33 cellular contexts compared by ENCODE assay signal in the genomic region with DNA sequence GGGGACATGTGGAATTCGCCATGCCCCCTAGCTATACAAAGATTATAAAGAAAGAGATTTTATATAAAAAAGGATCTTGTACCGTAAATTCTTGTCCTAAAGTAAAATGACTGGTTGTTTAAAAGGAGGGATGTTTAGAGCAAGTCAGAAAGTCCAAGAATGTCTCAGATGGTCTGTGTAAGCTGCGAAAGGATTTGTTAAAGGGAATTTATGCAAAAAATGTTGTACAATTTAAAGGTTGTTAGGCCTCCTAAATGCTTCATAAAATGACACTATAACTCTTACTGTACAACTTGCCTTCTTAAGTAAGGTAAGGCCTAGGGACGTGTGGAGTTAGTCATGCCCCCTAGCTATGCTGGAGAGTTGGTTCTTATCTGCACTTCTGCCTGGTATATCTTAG.
"Had no signal": no experiment of that assay in that cellular context is flagged by ENCODE, and none has a peak within 500 bp of the region (broad histone marks: within the 10 kb centered on the region; RNA-seq: fewer than 3 reads in every experiment).

No MANE protein-coding gene starts in this region.

- H3K27ac Mint-ChIP-seq: activated B cell treated with CpG ODN at 0.5 μM for 24 hours; activated CD4-positive, alpha-beta memory T cell treated with anti-CD3 and anti-CD28 coated beads for 36 hours; activated CD4-positive, alpha-beta T cell treated with anti-CD3 and anti-CD28 coated beads, Interleukin-2, amount 10 ng/mL, durations not matched to agents 24 days and 14 days; activated CD8-positive, alpha-beta T cell treated with anti-CD3 and anti-CD28 coated beads for 36 hours; activated naive CD4-positive, alpha-beta T cell treated with anti-CD3 and anti-CD28 coated beads for 36 hours; activated naive CD4-positive, alpha-beta T cell treated with anti-CD3 and anti-CD28 coated beads, Interleukin-2, amount 50 U/mL, for 72 hours; activated naive CD8-positive, alpha-beta T cell treated with anti-CD3 and anti-CD28 coated beads for 36 hours; activated T-cell treated with anti-CD3 and anti-CD28 coated beads, Interleukin-2, amount 50 U/mL, for 72 hours; activated T-helper 1 cell treated with anti-CD3 and anti-CD28 coated beads, Interleukin-12 subunit alpha, Interleukin-12 subunit beta, Interleukin-2, Interleukin-4 antibody, amounts not matched to agents 30 ng/mL and 10 ng/mL and 1 ng/mL, durations not matched to agents 14 hours and 24 hours and 36 hours; activated T-helper 17 cell treated with anti-CD3 and anti-CD28 coated beads, Interleukin-2, amount 50 U/mL, for 72 hours; T-helper 2 cell treated with Interferon-gamma antibody and Interleukin-4, amounts not matched to agents 5 μg/mL and 100 μg/mL, for 36 hours had no signal

- H3K4me1 Mint-ChIP-seq: activated B cell treated with CpG ODN at 0.5 μM for 24 hours; activated CD4-positive, alpha-beta T cell treated with anti-CD3 and anti-CD28 coated beads, Interleukin-2, amount 10 ng/mL, durations not matched to agents 24 days and 14 days; activated naive CD8-positive, alpha-beta T cell treated with anti-CD3 and anti-CD28 coated beads for 36 hours; activated T-helper 17 cell treated with anti-CD3 and anti-CD28 coated beads, Interleukin-2, amount 50 U/mL, for 72 hours had no signal

- ATAC-seq: activated CD8-positive, alpha-beta T cell treated with anti-CD3 and anti-CD28 coated beads for 36 hours; activated naive CD4-positive, alpha-beta T cell treated with anti-CD3 and anti-CD28 coated beads, Interleukin-2, amount 50 U/mL, for 72 hours; activated T-cell treated with anti-CD3 and anti-CD28 coated beads, Interleukin-2, amount 50 U/mL, for 4 hours; activated T-cell treated with anti-CD3 and anti-CD28 coated beads, Interleukin-2, amount 50 U/mL, for 72 hours; activated T-helper 17 cell treated with anti-CD3 and anti-CD28 coated beads, Interleukin-2, amount 50 U/mL, for 72 hours; body of pancreas had no signal

- H3K4me3 ChIP-seq: adrenal gland, body of pancreas, breast epithelium had no signal

- H3K27me3 Mint-ChIP-seq: activated B cell treated with CpG ODN at 0.5 μM for 24 hours; activated CD4-positive, alpha-beta memory T cell treated with anti-CD3 and anti-CD28 coated beads for 36 hours; activated CD4-positive, alpha-beta T cell treated with anti-CD3 and anti-CD28 coated beads, Interleukin-2, amount 10 ng/mL, durations not matched to agents 24 days and 14 days; activated CD8-positive, alpha-beta T cell treated with anti-CD3 and anti-CD28 coated beads for 36 hours; activated naive CD8-positive, alpha-beta T cell treated with anti-CD3 and anti-CD28 coated beads for 36 hours; activated T-helper 17 cell treated with anti-CD3 and anti-CD28 coated beads, Interleukin-2, amount 50 U/mL, for 72 hours had no signal

- DNase-seq: activated B cell treated with CpG ODN at 0.5 μM for 24 hours; activated CD4-positive, alpha-beta memory T cell treated with anti-CD3 and anti-CD28 coated beads for 36 hours; activated CD4-positive, alpha-beta T cell treated with anti-CD3 and anti-CD28 coated beads for 4 hours; activated CD4-positive, alpha-beta T cell treated with anti-CD3 and anti-CD28 coated beads, Interleukin-2, amount 10 ng/mL, durations not matched to agents 24 days and 14 days; activated CD4-positive, alpha-beta T cell treated with anti-CD3 and anti-CD28 coated beads, Interleukin-2, amount 50 U/mL, for 1 hour; activated CD4-positive, alpha-beta T cell treated with anti-CD3 and anti-CD28 coated beads, Interleukin-2, amount 50 U/mL, for 4 hours; activated CD4-positive, CD25-positive, alpha-beta regulatory T cell treated with anti-CD3 and anti-CD28 coated beads, Interleukin-2, amount 50 U/mL, for 72 hours; activated CD8-positive, alpha-beta memory T cell treated with anti-CD3 and anti-CD28 coated beads, Interleukin-2, amount 50 U/mL, for 4 hours; activated CD8-positive, alpha-beta T cell treated with anti-CD3 and anti-CD28 coated beads for 36 hours; activated effector memory CD4-positive, alpha-beta T cell treated with anti-CD3 and anti-CD28 coated beads, Interleukin-2, amount 50 U/mL, for 16 hours; activated gamma-delta T cell treated with Interleukin-2 at 50 U/mL for 16 hours; activated naive CD4-positive, alpha-beta T cell; activated naive CD4-positive, alpha-beta T cell treated with anti-CD3 and anti-CD28 coated beads for 36 hours; activated naive CD4-positive, alpha-beta T cell treated with anti-CD3 and anti-CD28 coated beads, Interleukin-2, amount 50 U/mL, for 16 hours; activated naive CD8-positive, alpha-beta T cell treated with anti-CD3 and anti-CD28 coated beads for 36 hours; activated T-cell treated with anti-CD3 and anti-CD28 coated beads for 4 hours; activated T-cell treated with anti-CD3 and anti-CD28 coated beads, Interleukin-2, amount 50 U/mL, for 1 hour; activated T-cell treated with anti-CD3 and anti-CD28 coated beads, Interleukin-2, amount 50 U/mL, for 4 hours; activated T-cell treated with anti-CD3 and anti-CD28 coated beads, Interleukin-2, amount 50 U/mL, for 72 hours; adrenal gland; amniotic stem cell; aorta; body of pancreas; brain microvascular endothelial cell; central memory CD4-positive, alpha-beta T cell; T-helper 2 cell; T-helper 9 cell had no signal

- H3K4me1 ChIP-seq: adrenal gland, body of pancreas, breast epithelium had no signal

- H3K36me3 ChIP-seq: adrenal gland, brain microvascular endothelial cell, breast epithelium had no signal

- H3K27ac ChIP-seq: adrenal gland, body of pancreas, brain microvascular endothelial cell, breast epithelium, VCaP had no signal

- H3K36me3 Mint-ChIP-seq: activated CD4-positive, alpha-beta memory T cell treated with anti-CD3 and anti-CD28 coated beads for 36 hours; activated naive CD4-positive, alpha-beta T cell treated with anti-CD3 and anti-CD28 coated beads, Interleukin-2, amount 50 U/mL, for 72 hours; activated naive CD8-positive, alpha-beta T cell treated with anti-CD3 and anti-CD28 coated beads for 36 hours had no signal

- H3K27me3 ChIP-seq: adrenal gland, body of pancreas, brain microvascular endothelial cell, breast epithelium had no signal

- H3K4me3 Mint-ChIP-seq: activated B cell treated with CpG ODN at 0.5 μM for 24 hours; activated CD4-positive, alpha-beta memory T cell treated with anti-CD3 and anti-CD28 coated beads for 36 hours; activated CD4-positive, alpha-beta T cell treated with anti-CD3 and anti-CD28 coated beads, Interleukin-2, amount 10 ng/mL, durations not matched to agents 24 days and 14 days; activated CD8-positive, alpha-beta T cell treated with anti-CD3 and anti-CD28 coated beads for 36 hours; activated naive CD4-positive, alpha-beta T cell treated with anti-CD3 and anti-CD28 coated beads for 36 hours; activated naive CD8-positive, alpha-beta T cell treated with anti-CD3 and anti-CD28 coated beads for 36 hours; activated T-cell treated with anti-CD3 and anti-CD28 coated beads, Interleukin-2, amount 50 U/mL, for 4 hours; activated T-cell treated with anti-CD3 and anti-CD28 coated beads, Interleukin-2, amount 50 U/mL, for 72 hours; activated T-helper 1 cell treated with anti-CD3 and anti-CD28 coated beads, Interleukin-12 subunit alpha, Interleukin-12 subunit beta, Interleukin-2, Interleukin-4 antibody, amounts not matched to agents 30 ng/mL and 10 ng/mL and 1 ng/mL, durations not matched to agents 14 hours and 24 hours and 36 hours; activated T-helper 17 cell treated with anti-CD3 and anti-CD28 coated beads, Interleukin-2, amount 50 U/mL, for 72 hours; T-helper 2 cell treated with Interferon-gamma antibody and Interleukin-4, amounts not matched to agents 5 μg/mL and 100 μg/mL, for 36 hours had no signal

- H3K9me3 ChIP-seq: adrenal gland, body of pancreas, breast epithelium had no signal

- H3K9me3 Mint-ChIP-seq: activated CD8-positive, alpha-beta T cell treated with anti-CD3 and anti-CD28 coated beads for 36 hours; activated naive CD8-positive, alpha-beta T cell treated with anti-CD3 and anti-CD28 coated beads for 36 hours; activated T-helper 1 cell treated with anti-CD3 and anti-CD28 coated beads, Interleukin-12 subunit alpha, Interleukin-12 subunit beta, Interleukin-2, Interleukin-4 antibody, amounts not matched to agents 30 ng/mL and 10 ng/mL and 1 ng/mL, durations not matched to agents 14 hours and 24 hours and 36 hours; activated T-helper 17 cell treated with anti-CD3 and anti-CD28 coated beads, Interleukin-2, amount 50 U/mL, for 72 hours; T-helper 2 cell treated with Interferon-gamma antibody and Interleukin-4, amounts not matched to agents 5 μg/mL and 100 μg/mL, for 36 hours had no signal
